ENCODE assay signal across 1 cellular context in the genomic region with DNA sequence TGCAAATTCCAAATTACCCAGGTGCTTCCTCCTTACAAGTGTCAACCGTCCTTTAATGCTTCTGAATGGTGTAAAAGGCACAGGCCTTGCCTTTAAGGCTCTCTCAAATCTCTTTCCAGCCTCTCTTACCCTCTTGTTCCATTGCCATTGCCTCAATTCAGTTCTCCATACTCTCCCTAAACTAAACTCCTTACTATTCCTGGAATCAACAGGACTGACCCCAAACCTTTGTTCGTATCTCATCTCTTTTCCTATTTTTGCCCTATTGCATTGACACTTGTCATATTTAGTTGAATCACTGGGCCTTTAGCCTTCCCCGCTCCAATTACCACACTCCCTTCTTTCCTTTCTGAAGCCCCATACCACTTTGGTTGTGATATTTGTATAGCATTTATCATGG.
TF ChIP-seq lines count a peak whose summit lies in the region.

No MANE protein-coding gene starts in this region.

TF ChIP-seq in WTC11, 78 proteins besides CTCF, POLR2A, EP300 and RAD21 (continued from another document):
- TF ChIP-seq, protein P1, sequence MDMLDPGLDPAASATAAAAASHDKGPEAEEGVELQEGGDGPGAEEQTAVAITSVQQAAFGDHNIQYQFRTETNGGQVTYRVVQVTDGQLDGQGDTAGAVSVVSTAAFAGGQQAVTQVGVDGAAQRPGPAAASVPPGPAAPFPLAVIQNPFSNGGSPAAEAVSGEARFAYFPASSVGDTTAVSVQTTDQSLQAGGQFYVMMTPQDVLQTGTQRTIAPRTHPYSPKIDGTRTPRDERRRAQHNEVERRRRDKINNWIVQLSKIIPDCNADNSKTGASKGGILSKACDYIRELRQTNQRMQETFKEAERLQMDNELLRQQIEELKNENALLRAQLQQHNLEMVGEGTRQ (CRISPR knock-in tag; IDR thresholded peaks at IDR 0.05) = no peak
- TF ChIP-seq ESRRA (CRISPR knock-in tag; IDR thresholded peaks at IDR 0.05; ENCODE audit: borderline replicate concordance) (no peak), MXD4 (CRISPR knock-in tag; IDR thresholded peaks at IDR 0.05; ENCODE audit: borderline replicate concordance) (no peak)
- TF ChIP-seq, protein P2, sequence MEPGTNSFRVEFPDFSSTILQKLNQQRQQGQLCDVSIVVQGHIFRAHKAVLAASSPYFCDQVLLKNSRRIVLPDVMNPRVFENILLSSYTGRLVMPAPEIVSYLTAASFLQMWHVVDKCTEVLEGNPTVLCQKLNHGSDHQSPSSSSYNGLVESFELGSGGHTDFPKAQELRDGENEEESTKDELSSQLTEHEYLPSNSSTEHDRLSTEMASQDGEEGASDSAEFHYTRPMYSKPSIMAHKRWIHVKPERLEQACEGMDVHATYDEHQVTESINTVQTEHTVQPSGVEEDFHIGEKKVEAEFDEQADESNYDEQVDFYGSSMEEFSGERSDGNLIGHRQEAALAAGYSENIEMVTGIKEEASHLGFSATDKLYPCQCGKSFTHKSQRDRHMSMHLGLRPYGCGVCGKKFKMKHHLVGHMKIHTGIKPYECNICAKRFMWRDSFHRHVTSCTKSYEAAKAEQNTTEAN (CRISPR knock-in tag; IDR thresholded peaks at IDR 0.05) = no peak
